ENCODE assay signal across 9 cellular contexts in genomic region chr5:172897691-172898512, GRCh38.
DNase-seq lines count a peak whose midpoint lies in the region; ATAC-seq lines count a peak whose summit lies in the region.
"Had no signal": no experiment of that assay in that cellular context is flagged by ENCODE, and none has a peak within 500 bp of the region (broad histone marks: within the 10 kb centered on the region; RNA-seq: fewer than 3 reads in every experiment).

No MANE protein-coding gene starts in this region.

- H3K27me3 ChIP-seq in GM23248 (replicated peaks; ENCODE audit: insufficient read depth) (no peaks in the 10 kb centered on the region), skeletal muscle satellite cell (ENCODE audit: control insufficient read depth, insufficient read depth, low read length) (no peaks in the 10 kb centered on the region)

- no peaks in the 10 kb centered on the region for H4K20me1 ChIP-seq in GM23248 (ENCODE audit: insufficient read depth)

- no peaks in the 10 kb centered on the region for H3K9me2 ChIP-seq in GM23248 (ENCODE audit: insufficient read depth)

- H3K9ac ChIP-seq in GM23248 (peak overlapping the region; percentile 88), skeletal muscle satellite cell (ENCODE audit: low read depth, low read length) (peak overlapping the region; percentile 89)

- peak overlapping the region; percentile 99 for H3K27ac ChIP-seq in GM23248

- in situ Hi-C loops in GM23248 (cut with MboI) = no loop called here

- peak; percentile 95 for DNase-seq in GM23248
- no peak for DNase-seq in activated T-helper 1 cell treated with anti-CD3 and anti-CD28 coated beads, Interleukin-12 subunit alpha, Interleukin-12 subunit beta, Interleukin-2, Interleukin-4 antibody, amounts not matched to agents 30 ng/mL and 10 ng/mL and 1 ng/mL, durations not matched to agents 14 hours and 24 hours and 36 hours (ENCODE audit: low spot score)
- DNase-seq in left ventricle myocardium superior = peak; percentile 34
- no peak for DNase-seq in NCI-H1105 (lab: John Stamatoyannopoulos, UW)
- no peak for DNase-seq in GF-D8 (lab: John Stamatoyannopoulos, UW)
- DNase-seq: nucleus accumbens had no signal

- no peaks in the 10 kb centered on the region for H3K36me3 ChIP-seq in GM23248 (ENCODE audit: low read depth)
- peaks cover 58% of the 10 kb centered on the region for H3K36me3 ChIP-seq in skeletal muscle satellite cell (ENCODE audit: insufficient read depth, low read length)

- peak overlapping the region; percentile 55 for H3K27ac Mint-ChIP-seq in activated T-helper 1 cell treated with anti-CD3 and anti-CD28 coated beads, Interleukin-12 subunit alpha, Interleukin-12 subunit beta, Interleukin-2, Interleukin-4 antibody, amounts not matched to agents 30 ng/mL and 10 ng/mL and 1 ng/mL, durations not matched to agents 14 hours and 24 hours and 36 hours

- H3K4me3 ChIP-seq in GM23248 = peak overlapping the region; percentile 57
- peak overlapping the region; percentile 6 for H3K4me3 ChIP-seq in skeletal muscle satellite cell (ENCODE audit: low read length)

- H3K4me1 ChIP-seq in GM23248 (ENCODE audit: insufficient read depth) = peaks cover 47% of the 10 kb centered on the region
- peaks cover 59% of the 10 kb centered on the region for H3K4me1 ChIP-seq in skeletal muscle satellite cell (ENCODE audit: control insufficient read depth, insufficient read depth, low read length)

- peaks cover 31% of the 10 kb centered on the region; the same call in 1 of the 2 replicates for H3K79me2 ChIP-seq in GM23248 (ENCODE audit: insufficient read depth)

- H3K36me3 Mint-ChIP-seq in activated T-helper 1 cell treated with anti-CD3 and anti-CD28 coated beads, Interleukin-12 subunit alpha, Interleukin-12 subunit beta, Interleukin-2, Interleukin-4 antibody, amounts not matched to agents 30 ng/mL and 10 ng/mL and 1 ng/mL, durations not matched to agents 14 hours and 24 hours and 36 hours (ENCODE audit: low read depth) = peaks cover 7% of the 10 kb centered on the region

- no peak overlapping the region for H2AFZ ChIP-seq in GM23248

- H3F3A ChIP-seq in GM23248 (ENCODE audit: insufficient read depth) = peaks cover 66% of the 10 kb centered on the region

- H3K4me1 Mint-ChIP-seq in activated T-helper 1 cell treated with anti-CD3 and anti-CD28 coated beads, Interleukin-12 subunit alpha, Interleukin-12 subunit beta, Interleukin-2, Interleukin-4 antibody, amounts not matched to agents 30 ng/mL and 10 ng/mL and 1 ng/mL, durations not matched to agents 14 hours and 24 hours and 36 hours (ENCODE audit: low read depth) = peaks cover 13% of the 10 kb centered on the region

- H3K9me3 Mint-ChIP-seq in activated T-helper 1 cell treated with anti-CD3 and anti-CD28 coated beads, Interleukin-12 subunit alpha, Interleukin-12 subunit beta, Interleukin-2, Interleukin-4 antibody, amounts not matched to agents 30 ng/mL and 10 ng/mL and 1 ng/mL, durations not matched to agents 14 hours and 24 hours and 36 hours = no peaks in the 10 kb centered on the region

- H3K4me2 ChIP-seq in GM23248 (ENCODE audit: unreplicated experiment) (peak overlapping the region; percentile 70), skeletal muscle satellite cell (ENCODE audit: low read length) (peak overlapping the region; percentile 37)

- no peak overlapping the region for H3K4me3 Mint-ChIP-seq in activated T-helper 1 cell treated with anti-CD3 and anti-CD28 coated beads, Interleukin-12 subunit alpha, Interleukin-12 subunit beta, Interleukin-2, Interleukin-4 antibody, amounts not matched to agents 30 ng/mL and 10 ng/mL and 1 ng/mL, durations not matched to agents 14 hours and 24 hours and 36 hours

- H3K27me3 Mint-ChIP-seq in activated T-helper 1 cell treated with anti-CD3 and anti-CD28 coated beads, Interleukin-12 subunit alpha, Interleukin-12 subunit beta, Interleukin-2, Interleukin-4 antibody, amounts not matched to agents 30 ng/mL and 10 ng/mL and 1 ng/mL, durations not matched to agents 14 hours and 24 hours and 36 hours (ENCODE audit: insufficient read depth) = no peaks in the 10 kb centered on the region

- WGBS in GM23248 (ENCODE audit: low coverage in 1 of 2, low lambda C conversion rate in 2 of 2, missing lambda C conversion rate in 2 of 2), 2 experiments = 0 to 4% methylated on average over 14 of the region's 14 CpGs

- no peak for ATAC-seq in left ventricle myocardium superior
- ATAC-seq in HG03457 (IDR thresholded peaks at IDR 0.05; ENCODE audit: unreplicated experiment) = no peak
- ATAC-seq in HG03354 (IDR thresholded peaks at IDR 0.05; ENCODE audit: poor library complexity, severe bottlenecking, unreplicated experiment) = no peak

- no peaks in the 10 kb centered on the region for H3K9me3 ChIP-seq in GM23248 (ENCODE audit: low read depth)
- H3K9me3 ChIP-seq in skeletal muscle satellite cell (replicated peaks; ENCODE audit: low read length) = no peaks in the 10 kb centered on the region

- intact Hi-C loops in activated T-helper 1 cell treated with anti-CD3 and anti-CD28 coated beads, Interleukin-12 subunit alpha, Interleukin-12 subunit beta, Interleukin-2, Interleukin-4 antibody, amounts not matched to agents 30 ng/mL and 10 ng/mL and 1 ng/mL, durations not matched to agents 14 hours and 24 hours and 36 hours (cut with micrococcal nuclease) = no loop called here
- intact Hi-C loops in left ventricle myocardium superior (cut with micrococcal nuclease) = no loop called here

Comparison
In these comparisons a context has a peak if more than half of its experiments do, and no peak if none do; other contexts are left out.
1. DNase-seq: peak in GM23248 (single experiment) and left ventricle myocardium superior (single experiment); none in activated T-helper 1 cell treated with anti-CD3 and anti-CD28 coated beads, Interleukin-12 subunit alpha, Interleukin-12 subunit beta, Interleukin-2, Interleukin-4 antibody, amounts not matched to agents 30 ng/mL and 10 ng/mL and 1 ng/mL, durations not matched to agents 14 hours and 24 hours and 36 hours (single experiment), NCI-H1105 (single experiment) and GF-D8 (single experiment).